11 cellular contexts compared by ENCODE assay signal in genomic region chr15:57510647-57511046, GRCh38.
A peak's percentile ranks its signal among the peaks of the same experiment; 100 is the strongest.
DNase-seq lines count a peak whose midpoint lies in the region; ATAC-seq, FAIRE-seq and TF ChIP-seq lines count a peak whose summit lies in the region.
"Had no signal": no experiment of that assay in that cellular context is flagged by ENCODE, and none has a peak within 500 bp of the region (broad histone marks: within the 10 kb centered on the region; RNA-seq: fewer than 3 reads in every experiment).

No MANE protein-coding gene starts in this region.

- DNase-seq in NCI-H2029 treated with DMSO at 0.1 percent for 48 hours (lab: John Stamatoyannopoulos, UW): peak; percentile 48
- DNase-seq in astrocyte (ENCODE audit: low read depth): peak; percentile 89
- peak; percentile 73 for DNase-seq in left ventricle myocardium superior
- DNase-seq in stromal cell of bone marrow (ENCODE audit: low read depth): peak; percentile 25
- DNase-seq in stimulated activated effector memory CD8-positive, alpha-beta T cell treated with anti-CD3 and anti-CD28 coated beads, Interleukin-12 subunit alpha, Interleukin-12 subunit beta, amount 100 ng/mL, for 72 hours (ENCODE audit: low spot score in 2 of 2): no peak
- no peak for DNase-seq in AG08395 (ENCODE audit: low spot score)
- DNase-seq: effector CD8-positive, alpha-beta T cell; ovary had no signal

- no peaks in the 10 kb centered on the region for H3K27me3 ChIP-seq in astrocyte (ENCODE audit: insufficient read depth, low read length)
- H3K27me3 ChIP-seq: ovary had no signal

- intact Hi-C loops in left ventricle myocardium superior (cut with micrococcal nuclease): no loop called here

- no peak for FAIRE-seq in astrocyte (lab: Jason Lieb, UNC)
- FAIRE-seq: islet of Langerhans had no signal

- H3K9me3 ChIP-seq in astrocyte (ENCODE audit: insufficient read depth, low read depth, low read length): no peaks in the 10 kb centered on the region
- H3K9me3 ChIP-seq: ovary had no signal

- H3K4me2 ChIP-seq in astrocyte (ENCODE audit: low read length): peak overlapping the region; percentile 12
- H3K4me2 ChIP-seq: KMS-11 had no signal

- no peaks in the 10 kb centered on the region for H3K36me3 ChIP-seq in astrocyte (ENCODE audit: insufficient read depth, low read length)
- H3K36me3 ChIP-seq: ovary had no signal

- H2AFZ ChIP-seq in astrocyte (ENCODE audit: low read depth, low read length): no peak overlapping the region

- H4K20me1 ChIP-seq in astrocyte (ENCODE audit: insufficient read depth, low read length): no peaks in the 10 kb centered on the region

- peaks cover 29% of the 10 kb centered on the region for H3K4me1 Mint-ChIP-seq in astrocyte (ENCODE audit: low read depth, unreplicated experiment)
- no peaks in the 10 kb centered on the region for H3K4me1 Mint-ChIP-seq in stimulated activated effector memory CD8-positive, alpha-beta T cell treated with anti-CD3 and anti-CD28 coated beads, Interleukin-12 subunit alpha, Interleukin-12 subunit beta, amount 100 ng/mL, for 72 hours

- H3K79me2 ChIP-seq in astrocyte (ENCODE audit: insufficient read depth, low read length): no peaks in the 10 kb centered on the region

- H3K27ac ChIP-seq in astrocyte (ENCODE audit: low read depth, low read length): peak overlapping the region; percentile 43
- H3K27ac ChIP-seq: KMS-11, ovary had no signal

- no peak for TF ChIP-seq CTCF in astrocyte (IDR thresholded peaks at IDR 0.05; ENCODE audit: insufficient read depth, low read depth, low read length)

- peaks cover 3% of the 10 kb centered on the region for H3K27me3 Mint-ChIP-seq in astrocyte (ENCODE audit: low read depth, unreplicated experiment)

- no peaks in the 10 kb centered on the region for H3K36me3 Mint-ChIP-seq in astrocyte (ENCODE audit: low read depth, unreplicated experiment)
- no peaks in the 10 kb centered on the region for H3K36me3 Mint-ChIP-seq in stimulated activated effector memory CD8-positive, alpha-beta T cell treated with anti-CD3 and anti-CD28 coated beads, Interleukin-12 subunit alpha, Interleukin-12 subunit beta, amount 100 ng/mL, for 72 hours

- no peak overlapping the region for H3K4me3 ChIP-seq in astrocyte (ENCODE audit: insufficient read depth, low read depth, low read length)
- H3K4me3 ChIP-seq: ovary had no signal

- peaks cover 12% of the 10 kb centered on the region for H3K4me1 ChIP-seq in astrocyte (ENCODE audit: insufficient read depth, low read length)

- no peak overlapping the region for H3K9ac ChIP-seq in astrocyte (ENCODE audit: low read length)
- H3K9ac ChIP-seq: KMS-11 had no signal

- no peak overlapping the region for H3K4me3 Mint-ChIP-seq in astrocyte (ENCODE audit: unreplicated experiment)
- no peak overlapping the region for H3K4me3 Mint-ChIP-seq in stimulated activated effector memory CD8-positive, alpha-beta T cell treated with anti-CD3 and anti-CD28 coated beads, Interleukin-12 subunit alpha, Interleukin-12 subunit beta, amount 100 ng/mL, for 72 hours

- peaks cover 4% of the 10 kb centered on the region for H3K9me3 Mint-ChIP-seq in astrocyte (ENCODE audit: unreplicated experiment)
- H3K9me3 Mint-ChIP-seq in stimulated activated effector memory CD8-positive, alpha-beta T cell treated with anti-CD3 and anti-CD28 coated beads, Interleukin-12 subunit alpha, Interleukin-12 subunit beta, amount 100 ng/mL, for 72 hours: no peaks in the 10 kb centered on the region

- ATAC-seq in left ventricle myocardium superior (peak; percentile 86), HG02610 (IDR thresholded peaks at IDR 0.05; ENCODE audit: unreplicated experiment) (no peak)
- ATAC-seq in stimulated activated effector memory CD8-positive, alpha-beta T cell treated with anti-CD3 and anti-CD28 coated beads, Interleukin-12 subunit alpha, Interleukin-12 subunit beta, amount 100 ng/mL, for 72 hours: no peak

- no peak overlapping the region for H3K27ac Mint-ChIP-seq in astrocyte (ENCODE audit: unreplicated experiment)
- no peak overlapping the region for H3K27ac Mint-ChIP-seq in stimulated activated effector memory CD8-positive, alpha-beta T cell treated with anti-CD3 and anti-CD28 coated beads, Interleukin-12 subunit alpha, Interleukin-12 subunit beta, amount 100 ng/mL, for 72 hours

Comparison
In these comparisons a context has a peak if more than half of its experiments do, and no peak if none do; other contexts are left out.
1. DNase-seq: peak in NCI-H2029 treated with DMSO at 0.1 percent for 48 hours (single experiment), astrocyte (single experiment), left ventricle myocardium superior (single experiment) and stromal cell of bone marrow (single experiment); none in stimulated activated effector memory CD8-positive, alpha-beta T cell treated with anti-CD3 and anti-CD28 coated beads, Interleukin-12 subunit alpha, Interleukin-12 subunit beta, amount 100 ng/mL, for 72 hours (0 of 2) and AG08395 (single experiment).